ENCODE assay signal across 29 cellular contexts in genomic region chr5:115556276-115556675, GRCh38.
"Had no signal": no experiment of that assay in that cellular context is flagged by ENCODE, and none has a peak within 500 bp of the region (broad histone marks: within the 10 kb centered on the region; RNA-seq: fewer than 3 reads in every experiment).

No MANE protein-coding gene starts in this region.

- H3K27ac ChIP-seq: ascending aorta, cardiac muscle cell, colonic mucosa, foreskin keratinocyte, gastrocnemius medialis, heart left ventricle had no signal

- H3K4me3 ChIP-seq: ascending aorta, breast epithelium, cardiac muscle cell, colonic mucosa, esophagus muscularis mucosa, gastrocnemius medialis, heart left ventricle had no signal

- H3K36me3 ChIP-seq: ascending aorta, breast epithelium, cardiac muscle cell, colonic mucosa, esophagus muscularis mucosa, gastrocnemius medialis, heart left ventricle had no signal

- ATAC-seq: activated naive CD4-positive, alpha-beta T cell treated with anti-CD3 and anti-CD28 coated beads, Interleukin-2, amount 50 U/mL, for 72 hours; activated T-cell treated with anti-CD3 and anti-CD28 coated beads, Interleukin-2, amount 50 U/mL, for 72 hours; effector memory CD8-positive, alpha-beta T cell; foreskin keratinocyte; gastrocnemius medialis; heart left ventricle had no signal

- H3K4me1 ChIP-seq: ascending aorta, breast epithelium, colonic mucosa, foreskin keratinocyte had no signal

- H3K27me3 ChIP-seq: ascending aorta, breast epithelium, cardiac muscle cell, colonic mucosa, esophagus muscularis mucosa, foreskin keratinocyte, gastrocnemius medialis, heart left ventricle had no signal

- DNase-seq: activated CD4-positive, alpha-beta memory T cell treated with anti-CD3 and anti-CD28 coated beads, Interleukin-2, amount 10 ng/mL, durations not matched to agents 7 days and 5 days; activated CD4-positive, alpha-beta T cell treated with anti-CD3 and anti-CD28 coated beads for 1 hour; activated CD4-positive, alpha-beta T cell treated with anti-CD3 and anti-CD28 coated beads for 4 hours; activated CD4-positive, alpha-beta T cell treated with anti-CD3 and anti-CD28 coated beads, Interleukin-2, amount 10 ng/mL, durations not matched to agents 7 days and 5 days; activated CD4-positive, alpha-beta T cell treated with anti-CD3 and anti-CD28 coated beads, Interleukin-2, amount 50 U/mL, for 4 hours; activated CD8-positive, alpha-beta memory T cell treated with anti-CD3 and anti-CD28 coated beads, Interleukin-2, amount 50 U/mL, for 48 hours; activated gamma-delta T cell; activated naive CD4-positive, alpha-beta T cell; activated naive CD4-positive, alpha-beta T cell treated with anti-CD3 and anti-CD28 coated beads, Interleukin-2, amount 10 ng/mL, durations not matched to agents 7 days and 5 days; activated naive CD8-positive, alpha-beta T cell treated with anti-CD3 and anti-CD28 coated beads, Interleukin-2, amount 10 ng/mL, durations not matched to agents 7 days and 5 days; activated T-cell treated with anti-CD3 and anti-CD28 coated beads for 4 hours; activated T-cell treated with anti-CD3 and anti-CD28 coated beads, Interleukin-2, amount 50 U/mL, for 24 hours; activated T-cell treated with anti-CD3 and anti-CD28 coated beads, Interleukin-2, amount 50 U/mL, for 72 hours; central memory CD4-positive, alpha-beta T cell; cerebellar nuclear complex; colonic mucosa; effector CD4-positive, alpha-beta T cell; effector memory CD8-positive, alpha-beta T cell; erythroblast; foreskin keratinocyte; gastrocnemius medialis; glutamatergic neuron; heart left ventricle; T-helper 2 cell had no signal

- H3K9me3 ChIP-seq: ascending aorta, breast epithelium, colonic mucosa, esophagus muscularis mucosa, gastrocnemius medialis, heart left ventricle had no signal
